In genomic region chr15:31159837-31160236, GRCh38 we compare ENCODE assay signal across 20 cellular contexts. TPM values are rescaled to one million over a fixed set of nuclear protein-coding genes. Genes with fewer than 3 reads are reported as not detected.
A peak's percentile ranks its signal among the peaks of the same experiment; 100 is the strongest.
DNase-seq lines count a peak whose midpoint lies in the region; ATAC-seq and TF ChIP-seq lines count a peak whose summit lies in the region.
"Had no signal": no experiment of that assay in that cellular context is flagged by ENCODE, and none has a peak within 500 bp of the region (broad histone marks: within the 10 kb centered on the region; RNA-seq: fewer than 3 reads in every experiment).

No MANE protein-coding gene starts in this region.

- no peak overlapping the region for H2AFZ ChIP-seq in osteoblast (ENCODE audit: low read length)

- no peak overlapping the region for H3K4me2 ChIP-seq in osteoblast (ENCODE audit: insufficient read depth, low read length)
- H3K4me2 ChIP-seq: A549; BLaER1 treated with 17β-estradiol and CSF1 and Interleukin-3, amounts not matched to agents 10 nM and 100 nM; KMS-11 had no signal

- no peaks in the 10 kb centered on the region for H3K9me3 ChIP-seq in esophagus muscularis mucosa
- H3K9me3 ChIP-seq in osteoblast (ENCODE audit: low read depth, low read length): no peaks in the 10 kb centered on the region
- H3K9me3 ChIP-seq: A549; BLaER1 treated with 17β-estradiol and CSF1 and Interleukin-3, amounts not matched to agents 10 nM and 100 nM had no signal

- TF ChIP-seq POLR2A in esophagus muscularis mucosa (IDR thresholded peaks at IDR 0.05; ENCODE audit: low read depth): no peak

- H3K4me3 ChIP-seq in esophagus muscularis mucosa (no peak overlapping the region), osteoblast (ENCODE audit: insufficient read depth, low read length) (no peak overlapping the region)
- H3K4me3 ChIP-seq: A549; BLaER1 treated with 17β-estradiol and CSF1 and Interleukin-3, amounts not matched to agents 10 nM and 100 nM had no signal

- H3K27ac ChIP-seq in esophagus muscularis mucosa (replicated peaks in 1 of 4) (no peak overlapping the region), osteoblast (ENCODE audit: low read depth, low read length) (no peak overlapping the region)
- H3K27ac ChIP-seq: A549; BLaER1 treated with 17β-estradiol and CSF1 and Interleukin-3, amounts not matched to agents 10 nM and 100 nM; KMS-11 had no signal

- TF ChIP-seq EP300 in esophagus muscularis mucosa (IDR thresholded peaks at IDR 0.05): no peak

- H3K27me3 ChIP-seq in esophagus muscularis mucosa: peaks cover 0 to 11% (median 0%) of the 10 kb centered on the region in 4 donors
- H3K27me3 ChIP-seq in osteoblast (ENCODE audit: insufficient read depth, low read length): no peaks in the 10 kb centered on the region
- H3K27me3 ChIP-seq: BLaER1 treated with 17β-estradiol and CSF1 and Interleukin-3, amounts not matched to agents 10 nM and 100 nM had no signal

- no peaks in the 10 kb centered on the region for H3K79me2 ChIP-seq in osteoblast (ENCODE audit: insufficient read depth, low read length)

- H3K36me3 ChIP-seq in esophagus muscularis mucosa: no peaks in the 10 kb centered on the region
- H3K36me3 ChIP-seq in osteoblast (ENCODE audit: insufficient read depth, low read length): no peaks in the 10 kb centered on the region
- H3K36me3 ChIP-seq: BLaER1 treated with 17β-estradiol and CSF1 and Interleukin-3, amounts not matched to agents 10 nM and 100 nM had no signal

- peak; percentile 6 for ATAC-seq in left ventricle myocardium superior
- ATAC-seq in left cardiac atrium: no peak

- DNase-seq in left ventricle myocardium superior (no peak), left cardiac atrium (no peak), esophagus muscularis mucosa (ENCODE audit: extremely low spot score) (peak; percentile 45), osteoblast (ENCODE audit: insufficient read length, low spot score, missing footprints) (peak; percentile 38), NCI-H774 (lab: John Stamatoyannopoulos, UW) (no peak), cortex of kidney (lab: John Stamatoyannopoulos, UW) (no peak)
- DNase-seq in stimulated activated CD4-positive, alpha-beta T cell treated with anti-CD3 and anti-CD28 coated beads, Interleukin-2, amount 100 ng/mL, for 24 hours: no peak
- DNase-seq: AML-193; CD4-positive, alpha-beta T cell; HCEC 1CT; NCI-H1048; NCI-H1417; NCI-H1694; NCI-H2029 treated with DMSO at 0.1 percent for 48 hours; NCI-H446 treated with DMSO at 0.1 percent for 48 hours; NCI-H526 treated with DMSO at 0.1 percent for 48 hours; SHP77 treated with DMSO at 0.1 percent for 48 hours had no signal

- TF ChIP-seq CTCF in esophagus muscularis mucosa (IDR thresholded peaks at IDR 0.05) (no peak), osteoblast (IDR thresholded peaks at IDR 0.05; ENCODE audit: extremely low read depth, low read depth, low read length) (no peak)

- intact Hi-C loops in left ventricle myocardium superior (cut with micrococcal nuclease): no loop called here
- intact Hi-C loops in left cardiac atrium (cut with DNase I): no loop called here
- intact Hi-C loops in esophagus muscularis mucosa (cut with DNase I): no loop called here

- H4K20me1 ChIP-seq in osteoblast (ENCODE audit: insufficient read depth, low read length): no peaks in the 10 kb centered on the region
- H4K20me1 ChIP-seq: BLaER1 treated with 17β-estradiol and CSF1 and Interleukin-3, amounts not matched to agents 10 nM and 100 nM had no signal

- H3K4me1 ChIP-seq in esophagus muscularis mucosa (no peaks in the 10 kb centered on the region), osteoblast (ENCODE audit: insufficient read depth, low read length) (no peaks in the 10 kb centered on the region)
- H3K4me1 ChIP-seq: A549 had no signal

- WGBS in esophagus muscularis mucosa: 85% methylated on average over 5 of the region's 6 CpGs

RNA-seq across cellular contexts. Expression of gene TRPM1, which starts 58.3 kb away (rescaled TPM):
- not detected for total RNA-seq in left ventricle myocardium superior
- under 1 TPM in 1 of 2 donors, not detected in 1; 0.24 TPM for total RNA-seq in left cardiac atrium
- total RNA-seq in esophagus muscularis mucosa: not detected
- total RNA-seq in osteoblast: under 0.01 TPM in 1 of 2 replicates, not detected in the other
- total RNA-seq: CD4-positive, alpha-beta T cell had no signal

Comparison
In these comparisons a context has a peak if more than half of its experiments do, and no peak if none do; other contexts are left out.
1. DNase-seq: peak in esophagus muscularis mucosa (single experiment) and osteoblast (single experiment); none in left ventricle myocardium superior (single experiment), left cardiac atrium (single experiment), stimulated activated CD4-positive, alpha-beta T cell treated with anti-CD3 and anti-CD28 coated beads, Interleukin-2, amount 100 ng/mL, for 24 hours (0 of 2), NCI-H774 (single experiment) and cortex of kidney (single experiment).